In the genomic region with DNA sequence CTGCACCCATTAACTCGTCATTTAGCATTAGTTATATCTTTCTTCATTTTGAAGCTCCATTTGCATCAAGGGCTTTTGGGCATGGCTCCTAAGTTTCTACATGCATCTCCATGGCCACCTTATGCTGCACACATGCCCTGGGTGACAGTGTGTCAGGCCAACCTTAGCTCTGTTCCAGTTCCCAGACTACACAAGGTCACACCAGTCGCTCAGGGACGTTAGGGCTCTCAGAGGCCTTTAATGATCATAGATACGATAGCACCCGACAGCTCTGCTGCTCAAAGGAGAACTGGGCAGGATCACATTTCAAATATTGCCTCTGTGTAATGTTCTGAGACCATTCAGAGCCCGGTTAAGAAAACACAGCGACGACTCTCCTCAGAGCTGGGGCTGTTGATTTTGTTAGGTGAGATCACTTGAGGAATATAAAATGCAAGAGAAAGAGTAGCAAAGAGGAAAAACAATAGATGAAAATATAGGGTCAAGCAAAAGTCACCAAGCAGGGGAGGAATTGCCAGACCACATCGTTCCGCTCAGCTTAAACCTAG, we compare ENCODE assay signal across 11 cellular contexts.
DNase-seq lines count a peak whose midpoint lies in the region; ATAC-seq and TF ChIP-seq lines count a peak whose summit lies in the region.
"Had no signal": no experiment of that assay in that cellular context is flagged by ENCODE, and none has a peak within 500 bp of the region (broad histone marks: within the 10 kb centered on the region; RNA-seq: fewer than 3 reads in every experiment).

No MANE protein-coding gene starts in this region.

- peaks cover 8% of the 10 kb centered on the region for H3K4me1 Mint-ChIP-seq in GM23338

- H3K79me2 ChIP-seq in GM23338 (replicated peaks; ENCODE audit: insufficient read depth) (no peaks in the 10 kb centered on the region), PC-3 (ENCODE audit: low read length) (no peaks in the 10 kb centered on the region)

- H4K20me1 ChIP-seq in GM23338 (replicated peaks; ENCODE audit: insufficient read depth): no peaks in the 10 kb centered on the region
- no peaks in the 10 kb centered on the region for H4K20me1 ChIP-seq in PC-3 (ENCODE audit: low read length)

- H3K4me1 ChIP-seq in GM23338 (ENCODE audit: insufficient read depth): peaks cover 7% of the 10 kb centered on the region; the same call in 1 of the 2 replicates
- peaks cover 7% of the 10 kb centered on the region for H3K4me1 ChIP-seq in PC-3 (ENCODE audit: insufficient read depth, low read length)
- H3K4me1 ChIP-seq in right cardiac atrium (ENCODE audit: control insufficient read depth, insufficient read depth, low read length): no peaks in the 10 kb centered on the region
- H3K4me1 ChIP-seq in prostate gland (replicated peaks): no peaks in the 10 kb centered on the region

- intact Hi-C loops in PC-3 (cut with micrococcal nuclease) (loop anchor here (1.0 to 5.0 kb wide), 5 partner anchors 561 to 883 kb away; no protein-coding TSS in a partner anchor), right cardiac atrium (cut with DNase I) (loop anchor here in 3 of 4 donors (5.0 to 10.0 kb wide), 3 partner anchors 879 to 889 kb away; no protein-coding TSS in a partner anchor), prostate gland (cut with DNase I) (loop anchor here (2.0 to 5.0 kb wide), 3 partner anchors 676 to 883 kb away; no protein-coding TSS in a partner anchor)

- no peak for TF ChIP-seq CTCF in GM23338 (conservative IDR thresholded peaks at IDR 0.05; ENCODE audit: low read depth in 2 of 2)
- TF ChIP-seq CTCF in PC-3 (conservative IDR thresholded peaks at IDR 0.05; ENCODE audit: low read depth, low read length): no peak
- TF ChIP-seq CTCF in prostate gland (IDR thresholded peaks at IDR 0.05): no peak

- H3K27me3 ChIP-seq in GM23338 (ENCODE audit: insufficient read depth) (no peaks in the 10 kb centered on the region), PC-3 (ENCODE audit: low read length) (no peaks in the 10 kb centered on the region), right cardiac atrium (ENCODE audit: control insufficient read depth, insufficient read depth) (no peaks in the 10 kb centered on the region), prostate gland (replicated peaks; ENCODE audit: insufficient read depth) (no peaks in the 10 kb centered on the region)
- H3K27me3 ChIP-seq: neutrophil had no signal

- H3K27me3 Mint-ChIP-seq in GM23338 (ENCODE audit: insufficient read depth, low read depth, poor library complexity): peaks cover 3% of the 10 kb centered on the region

- CTCF ChIA-PET in PC-3 (lab: Charles Lee): interaction anchor here (0.6 to 1.1 kb wide), 3 partner anchors 669 to 917 kb away, joined by 3 to 5 read pairs (median 4); no protein-coding TSS in a partner anchor

- H3K9ac ChIP-seq in PC-3 (ENCODE audit: low read length): no peak overlapping the region

- H3K9me2 ChIP-seq in GM23338 (ENCODE audit: insufficient read depth): no peaks in the 10 kb centered on the region
- no peaks in the 10 kb centered on the region for H3K9me2 ChIP-seq in PC-3 (replicated peaks; ENCODE audit: low read length)

- H3K4me3 ChIP-seq in GM23338: no peak overlapping the region
- H3K4me3 ChIP-seq in PC-3 (ENCODE audit: low read length): no peak overlapping the region
- H3K4me3 ChIP-seq in right cardiac atrium (ENCODE audit: low read length): no peak overlapping the region
- H3K4me3 ChIP-seq in prostate gland: no peak overlapping the region

- H3K36me3 ChIP-seq in GM23338 (ENCODE audit: insufficient read depth) (no peaks in the 10 kb centered on the region), PC-3 (ENCODE audit: low read depth, low read length) (no peaks in the 10 kb centered on the region), prostate gland (no peaks in the 10 kb centered on the region)
- H3K36me3 ChIP-seq: neutrophil had no signal

- H3K4me2 ChIP-seq in GM23338 (no peak overlapping the region), PC-3 (ENCODE audit: low read length) (peak overlapping the region; percentile 35; the same call in 1 of the 2 replicates)

- 65% methylated on average over 10 of the region's 10 CpGs for WGBS in right cardiac atrium
- 54% methylated on average over 10 of the region's 10 CpGs for WGBS in prostate gland

- H2AFZ ChIP-seq in GM23338 (peak overlapping the region; percentile 49), PC-3 (ENCODE audit: low read length) (peak overlapping the region; percentile 32; the same call in 1 of the 2 replicates)

- no peak overlapping the region for H3K4me3 Mint-ChIP-seq in GM23338

- H3K9me3 ChIP-seq in PC-3 (ENCODE audit: low read length) (no peaks in the 10 kb centered on the region), right cardiac atrium (ENCODE audit: control insufficient read depth, low read length) (no peaks in the 10 kb centered on the region), prostate gland (no peaks in the 10 kb centered on the region)
- H3K9me3 ChIP-seq: Caco-2, neutrophil had no signal

- POLR2A ChIA-PET in PC-3 (lab: Charles Lee; ENCODE audit: unreplicated experiment): no interaction called here

- no peak for TF ChIP-seq POLR2A in prostate gland (IDR thresholded peaks at IDR 0.05)

- H3F3A ChIP-seq in GM23338 (replicated peaks; ENCODE audit: low read depth): no peaks in the 10 kb centered on the region
- no peaks in the 10 kb centered on the region for H3F3A ChIP-seq in PC-3 (ENCODE audit: low read length, unreplicated experiment)

- BruUV-seq in PC-3 (replicated peaks; lab: Mats Ljungman, UMichigan): no TSS peak

- DNase-seq in GM23338 (ENCODE audit: low spot score) (no peak), PC-3 (no peak), right cardiac atrium (no peak), retina (peak; percentile 14), NCI-H2196 treated with DMSO at 0.1 percent for 48 hours (lab: John Stamatoyannopoulos, UW; ENCODE audit: unreplicated experiment) (no peak), dermis blood vessel endothelial cell (no peak), foreskin melanocyte (no peak), prostate gland (ENCODE audit: low spot score) (no peak)

- ATAC-seq in GM23338: no peak; the same call in 2 of the 3 replicates
- no peak for ATAC-seq in PC-3
- ATAC-seq in right cardiac atrium: peak; percentile 58 to 68

- H3K36me3 Mint-ChIP-seq in GM23338 (ENCODE audit: low read depth): no peaks in the 10 kb centered on the region

- H3K9me3 Mint-ChIP-seq in GM23338: no peaks in the 10 kb centered on the region

- peak overlapping the region; percentile 1; the same call in 1 of the 2 replicates for H3K27ac Mint-ChIP-seq in GM23338

- H3K27ac ChIP-seq in GM23338 (ENCODE audit: low read depth) (no peak overlapping the region), PC-3 (ENCODE audit: low read length) (no peak overlapping the region), right cardiac atrium (ENCODE audit: low read length) (peak overlapping the region; percentile 56), prostate gland (no peak overlapping the region)
- H3K27ac ChIP-seq: epithelial cell of prostate, neutrophil had no signal

TF ChIP-seq in GM23338, 12 proteins besides CTCF, POLR2A, EP300 and RAD21:
- TF ChIP-seq ZNF114 (CRISPR knock-in tag; IDR thresholded peaks at IDR 0.05): no peak
- TF ChIP-seq, protein P1, sequence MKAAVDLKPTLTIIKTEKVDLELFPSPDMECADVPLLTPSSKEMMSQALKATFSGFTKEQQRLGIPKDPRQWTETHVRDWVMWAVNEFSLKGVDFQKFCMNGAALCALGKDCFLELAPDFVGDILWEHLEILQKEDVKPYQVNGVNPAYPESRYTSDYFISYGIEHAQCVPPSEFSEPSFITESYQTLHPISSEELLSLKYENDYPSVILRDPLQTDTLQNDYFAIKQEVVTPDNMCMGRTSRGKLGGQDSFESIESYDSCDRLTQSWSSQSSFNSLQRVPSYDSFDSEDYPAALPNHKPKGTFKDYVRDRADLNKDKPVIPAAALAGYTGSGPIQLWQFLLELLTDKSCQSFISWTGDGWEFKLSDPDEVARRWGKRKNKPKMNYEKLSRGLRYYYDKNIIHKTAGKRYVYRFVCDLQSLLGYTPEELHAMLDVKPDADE (IDR thresholded peaks at IDR 0.05): no peak
- no peak for TF ChIP-seq NANOG (IDR thresholded peaks at IDR 0.05; ENCODE audit: borderline replicate concordance)
- no peak for TF ChIP-seq JUNB (IDR thresholded peaks at IDR 0.05; ENCODE audit: unreplicated experiment)
- no peak for TF ChIP-seq EZH2phosphoT487 (IDR thresholded peaks at IDR 0.05; ENCODE audit: unreplicated experiment)
- no peak for TF ChIP-seq ZNF331 (CRISPR knock-in tag; IDR thresholded peaks at IDR 0.05; ENCODE audit: low read depth)
- TF ChIP-seq, protein P2, sequence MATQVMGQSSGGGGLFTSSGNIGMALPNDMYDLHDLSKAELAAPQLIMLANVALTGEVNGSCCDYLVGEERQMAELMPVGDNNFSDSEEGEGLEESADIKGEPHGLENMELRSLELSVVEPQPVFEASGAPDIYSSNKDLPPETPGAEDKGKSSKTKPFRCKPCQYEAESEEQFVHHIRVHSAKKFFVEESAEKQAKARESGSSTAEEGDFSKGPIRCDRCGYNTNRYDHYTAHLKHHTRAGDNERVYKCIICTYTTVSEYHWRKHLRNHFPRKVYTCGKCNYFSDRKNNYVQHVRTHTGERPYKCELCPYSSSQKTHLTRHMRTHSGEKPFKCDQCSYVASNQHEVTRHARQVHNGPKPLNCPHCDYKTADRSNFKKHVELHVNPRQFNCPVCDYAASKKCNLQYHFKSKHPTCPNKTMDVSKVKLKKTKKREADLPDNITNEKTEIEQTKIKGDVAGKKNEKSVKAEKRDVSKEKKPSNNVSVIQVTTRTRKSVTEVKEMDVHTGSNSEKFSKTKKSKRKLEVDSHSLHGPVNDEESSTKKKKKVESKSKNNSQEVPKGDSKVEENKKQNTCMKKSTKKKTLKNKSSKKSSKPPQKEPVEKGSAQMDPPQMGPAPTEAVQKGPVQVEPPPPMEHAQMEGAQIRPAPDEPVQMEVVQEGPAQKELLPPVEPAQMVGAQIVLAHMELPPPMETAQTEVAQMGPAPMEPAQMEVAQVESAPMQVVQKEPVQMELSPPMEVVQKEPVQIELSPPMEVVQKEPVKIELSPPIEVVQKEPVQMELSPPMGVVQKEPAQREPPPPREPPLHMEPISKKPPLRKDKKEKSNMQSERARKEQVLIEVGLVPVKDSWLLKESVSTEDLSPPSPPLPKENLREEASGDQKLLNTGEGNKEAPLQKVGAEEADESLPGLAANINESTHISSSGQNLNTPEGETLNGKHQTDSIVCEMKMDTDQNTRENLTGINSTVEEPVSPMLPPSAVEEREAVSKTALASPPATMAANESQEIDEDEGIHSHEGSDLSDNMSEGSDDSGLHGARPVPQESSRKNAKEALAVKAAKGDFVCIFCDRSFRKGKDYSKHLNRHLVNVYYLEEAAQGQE (IDR thresholded peaks at IDR 0.05; ENCODE audit: unreplicated experiment): no peak
- TF ChIP-seq CREB1 (CRISPR knock-in tag; IDR thresholded peaks at IDR 0.05; ENCODE audit: low read depth): no peak

Comparison
In these comparisons a context has a peak if more than half of its experiments do, and no peak if none do; other contexts are left out.
1. ATAC-seq: peak in right cardiac atrium (2 of 2); none in GM23338 (single experiment) and PC-3 (single experiment).